10 cellular contexts compared by ENCODE assay signal in genomic region chr3:186909078-186909853, GRCh38. TPM values are rescaled to one million over a fixed set of nuclear protein-coding genes. Genes with fewer than 3 reads are reported as not detected.
DNase-seq lines count a peak whose midpoint lies in the region; ATAC-seq and FAIRE-seq lines count a peak whose summit lies in the region.
"Had no signal": no experiment of that assay in that cellular context is flagged by ENCODE, and none has a peak within 500 bp of the region (broad histone marks: within the 10 kb centered on the region; RNA-seq: fewer than 3 reads in every experiment).

No MANE protein-coding gene starts in this region.

- intact Hi-C loops in Right ventricle myocardium inferior (cut with DNase I) (no loop called here), cardiac septum (cut with DNase I) (no loop called here)

- peak overlapping the region; percentile 63 for H3K4me3 Mint-ChIP-seq in memory B cell
- H3K4me3 Mint-ChIP-seq in stimulated activated naive CD8-positive, alpha-beta T cell treated with anti-CD3 and anti-CD28 coated beads, Interleukin-15, amount 100 ng/mL, for 72 hours: peak overlapping the region; percentile 59 to 78

- H3K27me3 Mint-ChIP-seq in memory B cell: no peaks in the 10 kb centered on the region
- H3K27me3 Mint-ChIP-seq in stimulated activated naive CD8-positive, alpha-beta T cell treated with anti-CD3 and anti-CD28 coated beads, Interleukin-15, amount 100 ng/mL, for 72 hours: no peaks in the 10 kb centered on the region

- no peak overlapping the region for H3K27ac ChIP-seq in substantia nigra (ENCODE audit: low read depth, low read length, poor library complexity, severe bottlenecking)
- H3K27ac ChIP-seq: tibial artery had no signal

- H3K27ac Mint-ChIP-seq in memory B cell: peak overlapping the region; percentile 90
- peak overlapping the region; percentile 94 to 98 for H3K27ac Mint-ChIP-seq in stimulated activated naive CD8-positive, alpha-beta T cell treated with anti-CD3 and anti-CD28 coated beads, Interleukin-15, amount 100 ng/mL, for 72 hours

- DNase-seq in Right ventricle myocardium inferior (ENCODE audit: missing footprints) (peak; percentile 69), cardiac septum (ENCODE audit: low spot score) (no peak), memory B cell (ENCODE audit: low spot score in 2 of 2) (peak; percentile 55 to 62), LoVo (ENCODE audit: low spot score) (no peak), substantia nigra (lab: John Stamatoyannopoulos, UW) (no peak), RCC 7860 (ENCODE audit: low spot score) (no peak)
- peak; percentile 38 for DNase-seq in activated CD8-positive, alpha-beta memory T cell treated with anti-CD3 and anti-CD28 coated beads, Interleukin-2, amount 50 U/mL, for 1 hour (ENCODE audit: extremely low read depth)
- peak; percentile 71 to 82 for DNase-seq in stimulated activated naive CD8-positive, alpha-beta T cell treated with anti-CD3 and anti-CD28 coated beads, Interleukin-15, amount 100 ng/mL, for 72 hours
- DNase-seq: SIG-M5, tibial artery had no signal

- ATAC-seq in Right ventricle myocardium inferior (no peak), memory B cell (ENCODE audit: low read depth) (peak; percentile 94)
- peak; percentile 91 for ATAC-seq in stimulated activated naive CD8-positive, alpha-beta T cell treated with anti-CD3 and anti-CD28 coated beads, Interleukin-15, amount 100 ng/mL, for 72 hours

- no peak for FAIRE-seq in RCC 7860 (lab: Jason Lieb, UNC)

- H3K36me3 Mint-ChIP-seq in memory B cell: peaks cover 27% of the 10 kb centered on the region

- H3K4me1 Mint-ChIP-seq in memory B cell: peaks cover 16% of the 10 kb centered on the region
- peaks cover 33% of the 10 kb centered on the region for H3K4me1 Mint-ChIP-seq in stimulated activated naive CD8-positive, alpha-beta T cell treated with anti-CD3 and anti-CD28 coated beads, Interleukin-15, amount 100 ng/mL, for 72 hours

- H3K9me3 Mint-ChIP-seq in memory B cell: peaks cover 12% of the 10 kb centered on the region
- peaks cover 34 to 43% of the 10 kb centered on the region in 2 donors for H3K9me3 Mint-ChIP-seq in stimulated activated naive CD8-positive, alpha-beta T cell treated with anti-CD3 and anti-CD28 coated beads, Interleukin-15, amount 100 ng/mL, for 72 hours

RNA-seq across cellular contexts. Expression of gene ST6GAL1, which starts 21.1 kb away (rescaled TPM):
- total RNA-seq in Right ventricle myocardium inferior (77.1 TPM), cardiac septum (61.8 TPM)

Comparison
In these comparisons a context has a peak if more than half of its experiments do, and no peak if none do; other contexts are left out.
1. DNase-seq: peak in Right ventricle myocardium inferior (single experiment), activated CD8-positive, alpha-beta memory T cell treated with anti-CD3 and anti-CD28 coated beads, Interleukin-2, amount 50 U/mL, for 1 hour (single experiment), memory B cell (2 of 2) and stimulated activated naive CD8-positive, alpha-beta T cell treated with anti-CD3 and anti-CD28 coated beads, Interleukin-15, amount 100 ng/mL, for 72 hours (2 of 2); none in cardiac septum (single experiment), LoVo (single experiment), substantia nigra (0 of 49) and RCC 7860 (single experiment).